Comparison of ENCODE assay signal across 24 cellular contexts in the genomic region with DNA sequence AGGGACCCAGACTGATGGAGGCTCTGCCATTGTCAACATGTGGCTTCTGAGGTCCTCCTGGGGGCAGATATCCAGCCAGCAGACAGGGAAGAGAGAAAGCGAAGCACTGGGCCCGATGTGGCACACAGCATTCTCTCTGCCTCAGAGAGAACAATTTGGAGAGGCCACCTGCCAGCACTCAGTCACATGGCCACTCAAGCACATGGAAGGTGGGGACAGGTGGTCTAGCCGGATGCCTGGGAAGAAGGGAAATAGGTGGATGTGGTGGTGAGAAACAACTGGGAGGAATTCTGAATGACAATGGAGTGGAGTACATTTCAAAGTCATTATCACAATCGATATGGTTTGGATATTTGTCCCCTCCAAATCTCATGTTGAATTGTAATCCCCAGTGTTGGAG.
A peak's percentile ranks its signal among the peaks of the same experiment; 100 is the strongest.
DNase-seq lines count a peak whose midpoint lies in the region; ATAC-seq and TF ChIP-seq lines count a peak whose summit lies in the region.
"Had no signal": no experiment of that assay in that cellular context is flagged by ENCODE, and none has a peak within 500 bp of the region (broad histone marks: within the 10 kb centered on the region; RNA-seq: fewer than 3 reads in every experiment).

No MANE protein-coding gene starts in this region.

- no peaks in the 10 kb centered on the region for H3K27me3 ChIP-seq in H9 (ENCODE audit: insufficient read depth, low read length)
- no peaks in the 10 kb centered on the region for H3K27me3 ChIP-seq in uterus
- H3K27me3 ChIP-seq: BE2C; BLaER1 treated with 17β-estradiol and CSF1 and Interleukin-3, amounts not matched to agents 10 nM and 100 nM had no signal

- H3K56ac ChIP-seq in H9 (ENCODE audit: insufficient read length, low read depth, low read length), result no peak overlapping the region

- no peak overlapping the region for H4K91ac ChIP-seq in H9 (ENCODE audit: insufficient read length, low read depth, low read length)

- POLR2A ChIA-PET in WTC11 (lab: Charles Lee), result no interaction called here

- H3K4me1 ChIP-seq in H9 (ENCODE audit: insufficient read depth, low read length), result peaks cover 4% of the 10 kb centered on the region; the same call in 1 of the 2 replicates
- no peaks in the 10 kb centered on the region for H3K4me1 ChIP-seq in uterus
- H3K4me1 ChIP-seq: A549, BE2C had no signal

- no peak overlapping the region for H2AK5ac ChIP-seq in H9 (ENCODE audit: insufficient read length, low read length)

- H3K27ac ChIP-seq in H9 (ENCODE audit: insufficient read length, low read depth, low read length), result no peak overlapping the region
- no peak overlapping the region for H3K27ac ChIP-seq in uterus
- H3K27ac ChIP-seq: A549; BLaER1 treated with 17β-estradiol and CSF1 and Interleukin-3, amounts not matched to agents 10 nM and 100 nM; GM23248 had no signal

- H2BK20ac ChIP-seq in H9 (ENCODE audit: low read depth, low read length, poor library complexity, severe bottlenecking), result no peak overlapping the region

- DNase-seq in NCI-H146 (lab: John Stamatoyannopoulos, UW) (peak; percentile 30), NCI-H146 treated with DMSO at 0.1 percent for 48 hours (lab: John Stamatoyannopoulos, UW; ENCODE audit: unreplicated experiment) (no peak), NCI-H2171 treated with DMSO at 0.1 percent for 48 hours (lab: John Stamatoyannopoulos, UW) (peak; percentile 33), NCI-H2171 (lab: John Stamatoyannopoulos, UW) (no peak), H9 (peak; percentile 36), WTC11 (ENCODE audit: low spot score) (no peak), uterus (no peak), midbrain (lab: John Stamatoyannopoulos, UW) (no peak)
- DNase-seq: 8988T; ACHN; AML-193; BE2C; CD4-positive, alpha-beta T cell; CD8-positive, alpha-beta memory T cell; DMS 273 treated with DMSO at 0.1 percent for 48 hours; DMS79; EL; GDM1; GM23248; HCEC 1CT had no signal

- TF ChIP-seq CTCF in H9 (conservative IDR thresholded peaks at IDR 0.05) (no peak), WTC11 (IDR thresholded peaks at IDR 0.05) (no peak), uterus (IDR thresholded peaks at IDR 0.05) (no peak)

- H3K36me3 ChIP-seq in uterus, result no peaks in the 10 kb centered on the region
- H3K36me3 ChIP-seq: BE2C; BLaER1 treated with 17β-estradiol and CSF1 and Interleukin-3, amounts not matched to agents 10 nM and 100 nM had no signal

- no peak overlapping the region for H2BK120ac ChIP-seq in H9 (ENCODE audit: low read depth, low read length, poor library complexity, severe bottlenecking)

- no peak overlapping the region for H3T11ph ChIP-seq in H9 (ENCODE audit: low read length)

- H3K27ac Mint-ChIP-seq in H9 (no peak overlapping the region), WTC11 (no peak overlapping the region)
- H3K27ac Mint-ChIP-seq: CD4-positive, alpha-beta T cell; CD8-positive, alpha-beta memory T cell had no signal

- H3K4me1 Mint-ChIP-seq in H9, result peaks cover 12 to 18% of the 10 kb centered on the region in 2 experiments
- peaks cover 24% of the 10 kb centered on the region for H3K4me1 Mint-ChIP-seq in WTC11
- H3K4me1 Mint-ChIP-seq: CD8-positive, alpha-beta memory T cell had no signal

- H2BK15ac ChIP-seq in H9 (ENCODE audit: low read depth, low read length), result no peak overlapping the region

- no peak overlapping the region for H3K18ac ChIP-seq in H9 (ENCODE audit: insufficient read length, low read depth, low read length)

- H3K27me3 Mint-ChIP-seq in H9 (ENCODE audit: low read depth), result no peaks in the 10 kb centered on the region
- H3K27me3 Mint-ChIP-seq in WTC11 (ENCODE audit: low read depth), result peaks cover 2% of the 10 kb centered on the region

- no peaks in the 10 kb centered on the region for H3K79me1 ChIP-seq in H9 (ENCODE audit: insufficient read depth, low read depth, low read length, poor library complexity, severe bottlenecking)

- H3K9me3 ChIP-seq in H9 (ENCODE audit: control insufficient read depth, low read depth, low read length), result no peaks in the 10 kb centered on the region
- no peaks in the 10 kb centered on the region for H3K9me3 ChIP-seq in uterus
- H3K9me3 ChIP-seq: A549; BE2C; BLaER1 treated with 17β-estradiol and CSF1 and Interleukin-3, amounts not matched to agents 10 nM and 100 nM had no signal

- no peak overlapping the region for H3K4me2 ChIP-seq in H9 (ENCODE audit: insufficient read depth, insufficient read length, low read length)
- H3K4me2 ChIP-seq: A549; BLaER1 treated with 17β-estradiol and CSF1 and Interleukin-3, amounts not matched to agents 10 nM and 100 nM had no signal

- WGBS in H9 (ENCODE audit: extremely low coverage, insufficient read length, low lambda C conversion rate), result no CpG with 5 or more reads among the region's 4 CpGs

- H2AFZ ChIP-seq in H9 (ENCODE audit: low read length), result no peak overlapping the region
- H2AFZ ChIP-seq: GM23248 had no signal

- intact Hi-C loops in uterus (cut with DNase I; ENCODE audit: low total_unique reads), result no loop called here

- no peak overlapping the region for H3K4me3 ChIP-seq in uterus
- H3K4me3 ChIP-seq: A549; BLaER1 treated with 17β-estradiol and CSF1 and Interleukin-3, amounts not matched to agents 10 nM and 100 nM; GM12878; GM23248 had no signal

- H3K9me3 Mint-ChIP-seq in H9 (no peaks in the 10 kb centered on the region), WTC11 (no peaks in the 10 kb centered on the region)
- H3K9me3 Mint-ChIP-seq: CD4-positive, alpha-beta T cell; CD8-positive, alpha-beta memory T cell had no signal

- no peak overlapping the region for H2BK5ac ChIP-seq in H9 (ENCODE audit: insufficient read length, low read length)

- ATAC-seq in WTC11, result no peak
- ATAC-seq: A549, GM12878 had no signal

- H3K4me3 Mint-ChIP-seq in H9 (no peak overlapping the region), WTC11 (no peak overlapping the region)
- H3K4me3 Mint-ChIP-seq: CD14-positive monocyte; CD4-positive, alpha-beta T cell; CD8-positive, alpha-beta memory T cell had no signal

- no peak overlapping the region for H4K5ac ChIP-seq in H9 (ENCODE audit: insufficient read length, low read depth, low read length)

- H4K20me1 ChIP-seq in H9 (ENCODE audit: control insufficient read depth, insufficient read depth, insufficient read length), result no peaks in the 10 kb centered on the region
- H4K20me1 ChIP-seq: BLaER1 treated with 17β-estradiol and CSF1 and Interleukin-3, amounts not matched to agents 10 nM and 100 nM had no signal

- no peaks in the 10 kb centered on the region for H3K23me2 ChIP-seq in H9 (ENCODE audit: insufficient read length, low read depth, low read length, poor library complexity, severe bottlenecking)

- CTCF ChIA-PET in WTC11 (lab: Charles Lee), result no interaction called here

- no peak overlapping the region for H3K23ac ChIP-seq in H9 (ENCODE audit: insufficient read length, low read depth, low read length)

- H3K9ac ChIP-seq in H9 (ENCODE audit: extremely low read depth, insufficient read length, low read length), result no peak overlapping the region
- H3K9ac ChIP-seq: BLaER1 treated with 17β-estradiol and CSF1 and Interleukin-3, amounts not matched to agents 10 nM and 100 nM; GM23248 had no signal

- H3K36me3 Mint-ChIP-seq in H9 (ENCODE audit: insufficient read depth in 1 of 3, low read depth in 3 of 3) (no peaks in the 10 kb centered on the region), WTC11 (no peaks in the 10 kb centered on the region)
- H3K36me3 Mint-ChIP-seq: CD14-positive monocyte; CD8-positive, alpha-beta memory T cell had no signal

- no peak overlapping the region for H4K8ac ChIP-seq in H9 (replicated peaks; ENCODE audit: insufficient read length, low read depth, low read length)

- no peak overlapping the region for H3K4ac ChIP-seq in H9 (ENCODE audit: low read depth, low read length)

- H2BK12ac ChIP-seq in H9 (ENCODE audit: insufficient read length, low read depth, low read length), result no peak overlapping the region

- no peak overlapping the region for H3K14ac ChIP-seq in H9 (ENCODE audit: insufficient read depth, low read length)

- no peak for TF ChIP-seq POLR2A in uterus (IDR thresholded peaks at IDR 0.05)

- H3K79me2 ChIP-seq in H9 (ENCODE audit: insufficient read depth, low read length), result no peaks in the 10 kb centered on the region

TF ChIP-seq in WTC11, 78 proteins besides CTCF, POLR2A, EP300 and RAD21:
- TF ChIP-seq FOXJ3 (CRISPR knock-in tag; IDR thresholded peaks at IDR 0.05; ENCODE audit: borderline replicate concordance) (no peak), USF2 (CRISPR knock-in tag; IDR thresholded peaks at IDR 0.05) (peak; percentile 67), NR3C1 (CRISPR knock-in tag; conservative IDR thresholded peaks at IDR 0.05; ENCODE audit: low read depth) (no peak), SP1 (CRISPR knock-in tag; conservative IDR thresholded peaks at IDR 0.05) (no peak), ATF1 (CRISPR knock-in tag; IDR thresholded peaks at IDR 0.05) (no peak), RELA (CRISPR knock-in tag; IDR thresholded peaks at IDR 0.05; ENCODE audit: borderline replicate concordance) (no peak)

Comparison
In these comparisons a context has a peak if more than half of its experiments do, and no peak if none do; other contexts are left out.
1. DNase-seq: peak in NCI-H146 (single experiment), NCI-H2171 treated with DMSO at 0.1 percent for 48 hours (single experiment) and H9 (single experiment); none in NCI-H146 treated with DMSO at 0.1 percent for 48 hours (single experiment), NCI-H2171 (single experiment), WTC11 (single experiment), uterus (0 of 2) and midbrain (single experiment).